In genomic region chr6:166068768-166069167, GRCh38 we compare ENCODE assay signal across 32 cellular contexts.
"Had no signal": no experiment of that assay in that cellular context is flagged by ENCODE, and none has a peak within 500 bp of the region (broad histone marks: within the 10 kb centered on the region; RNA-seq: fewer than 3 reads in every experiment).

No MANE protein-coding gene starts in this region.

- H3K4me1 ChIP-seq: adrenal gland, ascending aorta, body of pancreas, breast epithelium had no signal

- FAIRE-seq: astrocyte, bronchial epithelial cell had no signal

- H3K27ac ChIP-seq: adrenal gland, ascending aorta, body of pancreas, brain microvascular endothelial cell, breast epithelium, cardiac muscle cell had no signal

- H3K4me3 ChIP-seq: adrenal gland, ascending aorta, body of pancreas, breast epithelium, cardiac muscle cell had no signal

- ATAC-seq: activated naive CD8-positive, alpha-beta T cell treated with anti-CD3 and anti-CD28 coated beads, Interleukin-2, amount 50 U/mL, for 24 hours; activated T-cell treated with anti-CD3 and anti-CD28 coated beads, Interleukin-2, amount 50 U/mL, for 4 hours; activated T-cell treated with anti-CD3 and anti-CD28 coated beads, Interleukin-2, amount 50 U/mL, for 72 hours; activated T-helper 17 cell treated with anti-CD3 and anti-CD28 coated beads, Interleukin-2, amount 50 U/mL, for 72 hours; body of pancreas had no signal

- H3K36me3 ChIP-seq: adrenal gland, ascending aorta, brain microvascular endothelial cell, breast epithelium, cardiac muscle cell had no signal

- H3K27me3 ChIP-seq: adrenal gland, ascending aorta, body of pancreas, breast epithelium, cardiac muscle cell had no signal

- DNase-seq: activated effector memory CD4-positive, alpha-beta T cell treated with anti-CD3 and anti-CD28 coated beads, Interleukin-2, amount 50 U/mL, for 16 hours; activated effector memory CD4-positive, alpha-beta T cell treated with Interleukin-2 at 50 U/mL for 16 hours; activated gamma-delta T cell; activated gamma-delta T cell treated with Interleukin-2 at 50 U/mL for 16 hours; activated naive CD4-positive, alpha-beta T cell; activated naive CD4-positive, alpha-beta T cell treated with anti-CD3 and anti-CD28 coated beads for 36 hours; activated naive CD4-positive, alpha-beta T cell treated with anti-CD3 and anti-CD28 coated beads, Interleukin-2, amount 10 ng/mL, durations not matched to agents 7 days and 5 days; activated naive CD4-positive, alpha-beta T cell treated with anti-CD3 and anti-CD28 coated beads, Interleukin-2, amount 50 U/mL, for 16 hours; activated naive CD4-positive, alpha-beta T cell treated with Interleukin-2 at 50 U/mL for 16 hours; activated naive CD8-positive, alpha-beta T cell treated with anti-CD3 and anti-CD28 coated beads for 36 hours; activated naive CD8-positive, alpha-beta T cell treated with anti-CD3 and anti-CD28 coated beads, Interleukin-2, amount 10 ng/mL, durations not matched to agents 7 days and 5 days; activated naive CD8-positive, alpha-beta T cell treated with anti-CD3 and anti-CD28 coated beads, Interleukin-2, amount 50 U/mL, for 24 hours; activated T-cell treated with anti-CD3 and anti-CD28 coated beads, Interleukin-2, amount 50 U/mL, for 1 hour; activated T-cell treated with anti-CD3 and anti-CD28 coated beads, Interleukin-2, amount 50 U/mL, for 24 hours; activated T-cell treated with anti-CD3 and anti-CD28 coated beads, Interleukin-2, amount 50 U/mL, for 4 hours; activated T-cell treated with anti-CD3 and anti-CD28 coated beads, Interleukin-2, amount 50 U/mL, for 48 hours; activated T-cell treated with anti-CD3 and anti-CD28 coated beads, Interleukin-2, amount 50 U/mL, for 72 hours; adrenal gland; amniotic stem cell; amygdala; anterior cingulate cortex; body of pancreas; brain microvascular endothelial cell; caudate nucleus; central memory CD4-positive, alpha-beta T cell; cerebellar nuclear complex had no signal

- H3K9me3 ChIP-seq: adrenal gland, ascending aorta, body of pancreas, breast epithelium had no signal
